ENCODE assay signal across 9 cellular contexts in the genomic region with DNA sequence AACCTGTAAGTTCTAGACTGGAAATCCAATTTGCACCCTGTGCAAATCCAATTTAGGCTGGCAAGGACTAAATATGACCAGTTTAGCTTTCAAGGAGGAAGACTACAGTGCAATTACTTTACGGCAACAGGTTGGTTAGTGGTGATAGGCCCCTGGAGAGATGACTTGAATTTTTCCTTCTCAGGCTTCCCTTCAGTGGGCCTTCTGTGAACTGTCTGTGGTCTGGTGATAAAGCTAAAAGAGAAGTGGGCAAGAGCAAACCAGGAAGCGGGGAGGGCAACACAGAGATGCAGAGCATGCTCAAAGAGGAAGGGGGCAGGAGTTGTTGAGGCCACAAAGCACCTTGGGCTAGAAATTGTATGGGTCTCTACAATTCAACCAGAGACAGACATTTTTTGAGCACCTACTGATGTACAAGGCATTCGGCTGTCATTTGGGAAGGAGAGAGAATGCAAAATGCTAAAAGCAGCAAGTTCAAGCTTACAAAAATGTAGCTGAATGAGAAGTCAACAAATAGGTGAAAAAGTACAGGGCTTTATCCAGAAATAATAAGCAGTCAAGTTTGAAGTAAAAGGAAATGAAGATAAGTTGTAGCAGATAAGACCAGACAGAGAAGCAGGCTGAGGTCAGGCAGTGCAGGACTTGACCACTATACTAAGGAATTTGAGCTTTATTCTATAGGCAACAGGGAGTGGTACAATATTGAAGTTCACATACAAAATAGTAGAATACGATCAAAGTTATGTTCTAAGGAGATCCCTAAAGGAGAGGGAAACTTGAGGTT. TPM values are rescaled to one million over a fixed set of nuclear protein-coding genes. Genes with fewer than 3 reads are reported as not detected.
DNase-seq lines count a peak whose midpoint lies in the region; ATAC-seq and TF ChIP-seq lines count a peak whose summit lies in the region.
"Had no signal": no experiment of that assay in that cellular context is flagged by ENCODE, and none has a peak within 500 bp of the region (broad histone marks: within the 10 kb centered on the region; RNA-seq: fewer than 3 reads in every experiment).

No MANE protein-coding gene starts in this region.

- peaks cover 12% of the 10 kb centered on the region for H3K36me3 Mint-ChIP-seq in activated CD4-positive, alpha-beta T cell treated with anti-CD3 and anti-CD28 coated beads, Interleukin-2, amount 10 ng/mL, durations not matched to agents 7 days and 5 days (ENCODE audit: low read depth)
- peaks cover 4% of the 10 kb centered on the region for H3K36me3 Mint-ChIP-seq in T-helper 17 cell (ENCODE audit: low read depth)
- H3K36me3 Mint-ChIP-seq in glutamatergic neuron (ENCODE audit: unreplicated experiment): no peaks in the 10 kb centered on the region

- H3K9me3 Mint-ChIP-seq in activated CD4-positive, alpha-beta T cell treated with anti-CD3 and anti-CD28 coated beads, Interleukin-2, amount 10 ng/mL, durations not matched to agents 7 days and 5 days: no peaks in the 10 kb centered on the region
- H3K9me3 Mint-ChIP-seq in glutamatergic neuron (ENCODE audit: unreplicated experiment): no peaks in the 10 kb centered on the region

- H3K4me1 Mint-ChIP-seq in activated CD4-positive, alpha-beta T cell treated with anti-CD3 and anti-CD28 coated beads, Interleukin-2, amount 10 ng/mL, durations not matched to agents 7 days and 5 days: peaks cover 40% of the 10 kb centered on the region
- peaks cover 39% of the 10 kb centered on the region for H3K4me1 Mint-ChIP-seq in T-helper 17 cell
- H3K4me1 Mint-ChIP-seq in glutamatergic neuron (ENCODE audit: low read depth, unreplicated experiment): no peaks in the 10 kb centered on the region

- H3K9me3 ChIP-seq in T-helper 17 cell (ENCODE audit: control insufficient read depth, low read length, poor library complexity, severe bottlenecking) (no peaks in the 10 kb centered on the region), spleen (no peaks in the 10 kb centered on the region)

- no peak overlapping the region for H3K4me3 Mint-ChIP-seq in activated CD4-positive, alpha-beta T cell treated with anti-CD3 and anti-CD28 coated beads, Interleukin-2, amount 10 ng/mL, durations not matched to agents 7 days and 5 days
- H3K4me3 Mint-ChIP-seq in T-helper 17 cell (peak overlapping the region; percentile 58), glutamatergic neuron (ENCODE audit: unreplicated experiment) (no peak overlapping the region)

- ATAC-seq in HG03064 (IDR thresholded peaks at IDR 0.05; ENCODE audit: low read depth, unreplicated experiment) (peak; percentile 56), T-helper 17 cell (peak; percentile 72)

- 32 to 46% (median 36%) methylated on average over 4 of the region's 4 CpGs for WGBS in spleen, 5 donors

- H3K36me3 ChIP-seq in spleen: peaks cover 0 to 34% (median 0%) of the 10 kb centered on the region in 6 donors

- CTCF ChIA-PET in activated CD4-positive, alpha-beta T cell treated with anti-CD3 and anti-CD28 coated beads, Interleukin-2, amount 10 ng/mL, durations not matched to agents 7 days and 5 days (lab: Charles Lee): interaction anchor here (0.8 to 2.6 kb wide), 2 partner anchors 9 to 34 kb away, joined by 3 to 9 read pairs; no protein-coding TSS in a partner anchor

- H3K27me3 Mint-ChIP-seq in activated CD4-positive, alpha-beta T cell treated with anti-CD3 and anti-CD28 coated beads, Interleukin-2, amount 10 ng/mL, durations not matched to agents 7 days and 5 days: no peaks in the 10 kb centered on the region
- no peaks in the 10 kb centered on the region for H3K27me3 Mint-ChIP-seq in T-helper 17 cell
- H3K27me3 Mint-ChIP-seq in glutamatergic neuron (ENCODE audit: unreplicated experiment): no peaks in the 10 kb centered on the region

- peaks cover 41 to 96% (median 79%) of the 10 kb centered on the region in 6 donors for H3K4me1 ChIP-seq in spleen

- peak in 6 of 11 experiments; percentile 11 to 41 (median 18) for TF ChIP-seq CTCF in spleen (IDR thresholded peaks at IDR 0.05 in 8 of 11, conservative IDR thresholded peaks at IDR 0.05 in 3 of 11)
- no peak for TF ChIP-seq CTCF in glutamatergic neuron (IDR thresholded peaks at IDR 0.05; ENCODE audit: partially characterized antibody, unreplicated experiment)

- no peak for TF ChIP-seq POLR2A in spleen (IDR thresholded peaks at IDR 0.05)

- H3K27ac Mint-ChIP-seq in activated CD4-positive, alpha-beta T cell treated with anti-CD3 and anti-CD28 coated beads, Interleukin-2, amount 10 ng/mL, durations not matched to agents 7 days and 5 days: peak overlapping the region; percentile 64
- H3K27ac Mint-ChIP-seq in T-helper 17 cell: peak overlapping the region; percentile 88
- no peak overlapping the region for H3K27ac Mint-ChIP-seq in glutamatergic neuron (ENCODE audit: unreplicated experiment)

- no peak overlapping the region for H3K4me3 ChIP-seq in spleen

- no peaks in the 10 kb centered on the region for H3K27me3 ChIP-seq in spleen (replicated peaks in 1 of 7)

- POLR2A ChIA-PET in activated CD4-positive, alpha-beta T cell treated with anti-CD3 and anti-CD28 coated beads, Interleukin-2, amount 10 ng/mL, durations not matched to agents 7 days and 5 days (lab: Charles Lee): no interaction called here

- intact Hi-C loops in spleen (cut with DNase I; ENCODE audit: low total_unique reads): no loop called here

- peak overlapping the region; percentile 37 to 79 (median 66) for H3K27ac ChIP-seq in spleen
- H3K27ac ChIP-seq: VCaP had no signal

- peak; percentile 20 for DNase-seq in activated CD4-positive, alpha-beta T cell treated with anti-CD3 and anti-CD28 coated beads, Interleukin-2, amount 10 ng/mL, durations not matched to agents 7 days and 5 days
- DNase-seq in activated CD4-positive, alpha-beta T cell treated with anti-CD3 and anti-CD28 coated beads for 1 hour: no peak
- no peak for DNase-seq in T-helper 17 cell
- DNase-seq in spleen: peak; percentile 82
- DNase-seq in glutamatergic neuron: no peak
- no peak for DNase-seq in NCI-H2227 (lab: John Stamatoyannopoulos, UW; ENCODE audit: unreplicated experiment)
- DNase-seq in NCI-H1092 (lab: John Stamatoyannopoulos, UW): no peak

RNA-seq across cellular contexts. Expression of gene INPP5B, which starts 23.9 kb away (rescaled TPM):
- total RNA-seq in activated CD4-positive, alpha-beta T cell treated with anti-CD3 and anti-CD28 coated beads, Interleukin-2, amount 10 ng/mL, durations not matched to agents 7 days and 5 days: 10 to 100 TPM; 31.5 to 33.8 TPM
- total RNA-seq in T-helper 17 cell: 10 to 100 TPM; 16.7 to 24.5 TPM
- 10 to 100 TPM; 31.0 to 70.7 (median 45.0) TPM for total RNA-seq in spleen
- 10 to 100 TPM; 11.4 to 27.5 (median 19.0) TPM for polyA plus RNA-seq in spleen
- total RNA-seq in glutamatergic neuron (ENCODE audit: unreplicated experiment): 19.3 TPM

Comparison
In these comparisons a context has a peak if more than half of its experiments do, and no peak if none do; other contexts are left out.
1. DNase-seq: peak in activated CD4-positive, alpha-beta T cell treated with anti-CD3 and anti-CD28 coated beads, Interleukin-2, amount 10 ng/mL, durations not matched to agents 7 days and 5 days (single experiment) and spleen (single experiment); none in activated CD4-positive, alpha-beta T cell treated with anti-CD3 and anti-CD28 coated beads for 1 hour (single experiment), T-helper 17 cell (0 of 3), glutamatergic neuron (single experiment), NCI-H2227 (single experiment) and NCI-H1092 (single experiment).